In the genomic region with DNA sequence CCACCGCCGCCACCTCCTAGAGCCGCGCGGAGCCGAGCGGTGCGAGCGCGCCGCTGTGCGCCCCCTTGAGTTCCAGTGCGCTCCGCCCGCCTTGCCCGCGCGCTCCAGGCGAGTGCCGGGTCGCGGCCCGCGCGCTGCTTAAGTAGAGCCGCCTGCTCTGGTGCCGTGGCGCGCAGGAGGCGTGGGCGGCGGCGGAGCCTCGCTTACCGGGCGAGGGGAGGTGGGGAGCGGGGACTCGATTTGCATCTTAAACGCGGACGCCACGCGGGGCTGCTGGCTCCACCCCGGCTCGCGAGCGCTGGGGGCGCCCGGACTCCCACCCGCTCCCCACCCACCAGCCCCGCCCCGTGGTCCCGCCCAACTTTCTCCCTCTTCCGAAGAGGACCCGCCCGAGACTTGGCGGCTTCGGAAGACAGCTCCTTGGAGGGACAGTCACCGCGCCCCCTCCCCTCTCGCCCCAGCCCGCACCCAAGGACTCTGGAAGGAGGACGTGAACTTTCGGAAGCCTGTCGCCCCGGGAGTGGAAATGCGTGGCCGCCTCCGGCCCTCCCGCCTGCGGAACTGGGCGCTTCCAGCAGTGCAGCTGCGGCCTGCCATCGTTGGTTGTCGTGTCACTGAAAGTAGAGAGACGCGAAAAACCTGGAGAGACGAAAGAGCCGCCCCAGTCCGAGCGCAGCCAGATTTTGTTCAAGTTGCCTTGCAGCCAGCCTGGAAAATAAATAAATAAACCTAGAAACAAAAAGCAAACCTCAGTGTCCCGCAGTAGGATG, we compare ENCODE assay signal across 8 cellular contexts. TPM values are rescaled to one million over a fixed set of nuclear protein-coding genes. Genes with fewer than 3 reads are reported as not detected.
DNase-seq lines count a peak whose midpoint lies in the region; ATAC-seq and TF ChIP-seq lines count a peak whose summit lies in the region.

Gene KCTD12 (minus strand): TSS at position 114 of the 770 bp plus-strand sequence. CDS start 257 bp downstream, outside the sequence.

- H3K4me3 Mint-ChIP-seq in chondrocyte (ENCODE audit: unreplicated experiment) = peak within 1 kb of the TSS; percentile 87

- peaks cover 1% of the 10 kb centered on the region for H3K27me3 Mint-ChIP-seq in chondrocyte (ENCODE audit: low read depth)

- DNase-seq in NCI-H1417 (lab: John Stamatoyannopoulos, UW) (peak; percentile 14 to 87 (median 85)), NCI-H1417 treated with DMSO at 0.1 percent for 48 hours (lab: John Stamatoyannopoulos, UW) (no peak), NCI-H1694 treated with DMSO at 0.1 percent for 48 hours (lab: John Stamatoyannopoulos, UW) (peak; percentile 44), chondrocyte (ENCODE audit: low spot score) (peak; percentile 90), kidney tubule cell (ENCODE audit: low spot score) (peak; percentile 80)
- peak; percentile 59 to 64 for DNase-seq in activated CD4-positive, alpha-beta T cell treated with anti-CD3 and anti-CD28 coated beads for 24 hours (ENCODE audit: low read depth in 2 of 2)
- DNase-seq in stimulated activated CD4-positive, alpha-beta T cell treated with anti-CD3 and anti-CD28 coated beads, Interleukin-15, amount 100 ng/mL, for 48 hours (ENCODE audit: low read depth in 2 of 2) = peak; percentile 45 to 66

- H3K9me3 Mint-ChIP-seq in chondrocyte (ENCODE audit: low read depth) = no peaks in the 10 kb centered on the region

- peaks cover 39% of the 10 kb centered on the region for H3K4me1 Mint-ChIP-seq in chondrocyte (ENCODE audit: low read depth)

- peaks cover 3% of the 10 kb centered on the region for H3K36me3 Mint-ChIP-seq in chondrocyte (ENCODE audit: low read depth)

- H3K27ac Mint-ChIP-seq in chondrocyte (ENCODE audit: unreplicated experiment) = peak within 1 kb of the TSS; percentile 94

- ATAC-seq in HG02840 (IDR thresholded peaks at IDR 0.05; ENCODE audit: low FRiP score, unreplicated experiment) = peak; percentile 71

- TF ChIP-seq CTCF in chondrocyte (IDR thresholded peaks at IDR 0.05) = peak; percentile 69

RNA-seq across cellular contexts. Expression of gene KCTD12, which starts in this region (rescaled TPM):
- total RNA-seq in chondrocyte = 33.8 to 49.6 TPM (median 34.1 TPM) in 3 replicates
